ENCODE assay signal across 8 cellular contexts in genomic region chr17:19646788-19647696, GRCh38. TPM values are rescaled to one million over a fixed set of nuclear protein-coding genes. Genes with fewer than 3 reads are reported as not detected.
A peak's percentile ranks its signal among the peaks of the same experiment; 100 is the strongest.
DNase-seq lines count a peak whose midpoint lies in the region; ATAC-seq and TF ChIP-seq lines count a peak whose summit lies in the region.

No MANE protein-coding gene starts in this region.

- no peak for TF ChIP-seq EP300 in neural cell (conservative IDR thresholded peaks at IDR 0.05; ENCODE audit: poor library complexity, severe bottlenecking)

- peaks cover 28% of the 10 kb centered on the region for H3K79me2 ChIP-seq in neural cell (replicated peaks; ENCODE audit: insufficient read depth, low read length)

- no peak for TF ChIP-seq CTCF in Peyer's patch (IDR thresholded peaks at IDR 0.05)
- no peak for TF ChIP-seq CTCF in neural cell (IDR thresholded peaks at IDR 0.05; ENCODE audit: poor library complexity, severe bottlenecking)

- peak overlapping the region; percentile 92 for H3K4me2 ChIP-seq in neural cell (ENCODE audit: low read length)

- H3K4me3 ChIP-seq in Peyer's patch (peak overlapping the region in 1 of 4 donors; percentile 75), endocrine pancreas (ENCODE audit: control insufficient read depth, insufficient read depth, low read length) (peak overlapping the region; percentile 65), neural cell (ENCODE audit: low read length) (peak overlapping the region; percentile 93)

- H3K27me3 ChIP-seq in Peyer's patch = no peaks in the 10 kb centered on the region
- no peaks in the 10 kb centered on the region for H3K27me3 ChIP-seq in endocrine pancreas (ENCODE audit: control insufficient read depth, insufficient read depth, low read length)
- no peaks in the 10 kb centered on the region for H3K27me3 ChIP-seq in neural cell (ENCODE audit: insufficient read depth, low read depth, low read length)

- H2AFZ ChIP-seq in neural cell (ENCODE audit: low read depth, low read length) = no peak overlapping the region

- no peak for ATAC-seq in HG03095 (IDR thresholded peaks at IDR 0.05; ENCODE audit: unreplicated experiment)
- no peak for ATAC-seq in HG03354 (IDR thresholded peaks at IDR 0.05; ENCODE audit: poor library complexity, severe bottlenecking, unreplicated experiment)

- DNase-seq in NCI-H1092 treated with DMSO at 0.1 percent for 48 hours (lab: John Stamatoyannopoulos, UW) (peak; percentile 22), NCI-H1092 (lab: John Stamatoyannopoulos, UW) (no peak), Peyer's patch (no peak), dedifferentiated amniotic fluid mesenchymal stem cell (ENCODE audit: extremely low spot score) (no peak)

- H3F3A ChIP-seq in neural cell (ENCODE audit: insufficient read depth, low read length, poor library complexity, severe bottlenecking) = peaks cover 6% of the 10 kb centered on the region

- no peaks in the 10 kb centered on the region for H3K9me2 ChIP-seq in neural cell (ENCODE audit: insufficient read depth, low read length)

- H3K4me1 ChIP-seq in Peyer's patch (peaks cover 0 to 39% (median 2%) of the 10 kb centered on the region in 4 donors), endocrine pancreas (ENCODE audit: control insufficient read depth, insufficient read depth, low read length) (peaks cover 14% of the 10 kb centered on the region)

- TF ChIP-seq RAD21 in neural cell (conservative IDR thresholded peaks at IDR 0.05) = no peak

- TF ChIP-seq POLR2A in Peyer's patch (IDR thresholded peaks at IDR 0.05) = no peak

- H3K27ac ChIP-seq in Peyer's patch (peak overlapping the region; percentile 23 to 95 (median 88)), neural cell (ENCODE audit: low read length) (no peak overlapping the region)

- H3K36me3 ChIP-seq in Peyer's patch = no peaks in the 10 kb centered on the region
- H3K36me3 ChIP-seq in endocrine pancreas (ENCODE audit: control insufficient read depth, insufficient read depth, low read length) = no peaks in the 10 kb centered on the region
- H3K36me3 ChIP-seq in neural cell (ENCODE audit: insufficient read depth, low read length) = no peaks in the 10 kb centered on the region

- no peaks in the 10 kb centered on the region for H3K9me3 ChIP-seq in Peyer's patch
- no peaks in the 10 kb centered on the region for H3K9me3 ChIP-seq in endocrine pancreas (ENCODE audit: control insufficient read depth, low read length)
- no peaks in the 10 kb centered on the region for H3K9me3 ChIP-seq in neural cell (ENCODE audit: low read length)

- H3K9ac ChIP-seq in endocrine pancreas (ENCODE audit: control insufficient read depth, insufficient read depth, low read length) (no peak overlapping the region), neural cell (ENCODE audit: low read length) (peak overlapping the region; percentile 89)

- H4K20me1 ChIP-seq in neural cell (ENCODE audit: insufficient read depth) = no peaks in the 10 kb centered on the region

TF ChIP-seq in neural cell, 6 proteins besides CTCF, POLR2A, EP300 and RAD21:
- TF ChIP-seq EZH2 (IDR thresholded peaks at IDR 0.05; ENCODE audit: borderline replicate concordance, insufficient read depth, low read length, poor library complexity, severe bottlenecking) = no peak
- TF ChIP-seq, protein P1, sequence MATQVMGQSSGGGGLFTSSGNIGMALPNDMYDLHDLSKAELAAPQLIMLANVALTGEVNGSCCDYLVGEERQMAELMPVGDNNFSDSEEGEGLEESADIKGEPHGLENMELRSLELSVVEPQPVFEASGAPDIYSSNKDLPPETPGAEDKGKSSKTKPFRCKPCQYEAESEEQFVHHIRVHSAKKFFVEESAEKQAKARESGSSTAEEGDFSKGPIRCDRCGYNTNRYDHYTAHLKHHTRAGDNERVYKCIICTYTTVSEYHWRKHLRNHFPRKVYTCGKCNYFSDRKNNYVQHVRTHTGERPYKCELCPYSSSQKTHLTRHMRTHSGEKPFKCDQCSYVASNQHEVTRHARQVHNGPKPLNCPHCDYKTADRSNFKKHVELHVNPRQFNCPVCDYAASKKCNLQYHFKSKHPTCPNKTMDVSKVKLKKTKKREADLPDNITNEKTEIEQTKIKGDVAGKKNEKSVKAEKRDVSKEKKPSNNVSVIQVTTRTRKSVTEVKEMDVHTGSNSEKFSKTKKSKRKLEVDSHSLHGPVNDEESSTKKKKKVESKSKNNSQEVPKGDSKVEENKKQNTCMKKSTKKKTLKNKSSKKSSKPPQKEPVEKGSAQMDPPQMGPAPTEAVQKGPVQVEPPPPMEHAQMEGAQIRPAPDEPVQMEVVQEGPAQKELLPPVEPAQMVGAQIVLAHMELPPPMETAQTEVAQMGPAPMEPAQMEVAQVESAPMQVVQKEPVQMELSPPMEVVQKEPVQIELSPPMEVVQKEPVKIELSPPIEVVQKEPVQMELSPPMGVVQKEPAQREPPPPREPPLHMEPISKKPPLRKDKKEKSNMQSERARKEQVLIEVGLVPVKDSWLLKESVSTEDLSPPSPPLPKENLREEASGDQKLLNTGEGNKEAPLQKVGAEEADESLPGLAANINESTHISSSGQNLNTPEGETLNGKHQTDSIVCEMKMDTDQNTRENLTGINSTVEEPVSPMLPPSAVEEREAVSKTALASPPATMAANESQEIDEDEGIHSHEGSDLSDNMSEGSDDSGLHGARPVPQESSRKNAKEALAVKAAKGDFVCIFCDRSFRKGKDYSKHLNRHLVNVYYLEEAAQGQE (IDR thresholded peaks at IDR 0.05; ENCODE audit: borderline replicate concordance) = no peak
- peak; percentile 74 for TF ChIP-seq POLR2AphosphoS5 (IDR thresholded peaks at IDR 0.05)
- no peak for TF ChIP-seq MXI1 (conservative IDR thresholded peaks at IDR 0.05; ENCODE audit: poor library complexity, severe bottlenecking)
- TF ChIP-seq TAF1 (IDR thresholded peaks at IDR 0.05; ENCODE audit: low read depth) = no peak
- TF ChIP-seq SMC3 (conservative IDR thresholded peaks at IDR 0.05; ENCODE audit: poor library complexity) = no peak

RNA-seq across cellular contexts. Expression of gene ALDH3A2, which starts 1.5 kb away (rescaled TPM):
- total RNA-seq in Peyer's patch = 100 to 1,000 TPM; 171 to 330 (median 269) TPM
- polyA plus RNA-seq in neural cell = 36.2 and 51.2 TPM in 2 replicates
- polyA minus RNA-seq in neural cell = 52.3 and 66.1 TPM in 2 replicates
